In the genomic region with DNA sequence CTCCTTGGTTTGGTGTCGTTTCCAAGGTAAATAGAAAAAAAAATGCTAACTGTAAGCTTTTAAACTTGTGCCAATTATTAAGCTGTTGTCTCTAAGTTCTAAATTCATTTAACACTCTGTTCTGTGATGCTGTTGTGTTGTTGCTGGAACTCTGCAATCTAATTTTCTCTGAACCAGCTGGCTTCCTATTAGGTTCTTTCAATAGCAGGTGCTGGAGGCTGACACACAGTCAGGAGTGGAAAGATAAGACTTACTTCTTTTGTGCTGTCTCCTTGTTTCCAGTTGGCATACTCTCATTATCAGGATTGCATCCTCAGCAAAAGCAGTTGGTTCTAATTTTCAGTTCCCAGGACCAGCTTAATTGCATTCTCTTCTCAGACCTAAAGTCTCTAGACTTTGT, we compare ENCODE assay signal across 24 cellular contexts.
"Had no signal": no experiment of that assay in that cellular context is flagged by ENCODE, and none has a peak within 500 bp of the region (broad histone marks: within the 10 kb centered on the region; RNA-seq: fewer than 3 reads in every experiment).

No MANE protein-coding gene starts in this region.

- H3K36me3 ChIP-seq: esophagus squamous epithelium, gastrocnemius medialis, left ventricle myocardium inferior, right lobe of liver, transverse colon had no signal

- H3K27me3 Mint-ChIP-seq: activated CD4-positive, alpha-beta memory T cell treated with anti-CD3 and anti-CD28 coated beads, Interleukin-2, amount 10 ng/mL, durations not matched to agents 7 days and 5 days; activated naive CD8-positive, alpha-beta T cell treated with anti-CD3 and anti-CD28 coated beads, Interleukin-2, amount 10 ng/mL, durations not matched to agents 7 days and 5 days; natural killer cell treated with Interleukin-12 subunit alpha and Interleukin-12 subunit beta and Interleukin-15 and Interleukin-18, amount 100 ng/mL, for 72 hours; stimulated activated memory B cell treated with anti-CD40 and anti-IgM and Interleukin-4, amounts not matched to agents 10 μg/mL and 1 μg/mL and 100 μg/mL, for 72 hours had no signal

- H3K4me2 ChIP-seq: smooth muscle cell had no signal

- ATAC-seq: activated T-cell treated with anti-CD3 and anti-CD28 coated beads, Interleukin-2, amount 50 U/mL, for 72 hours; gastrocnemius medialis; natural killer cell treated with Interleukin-12 subunit alpha and Interleukin-12 subunit beta and Interleukin-15 and Interleukin-18, amount 100 ng/mL, for 72 hours; right lobe of liver; stimulated activated memory B cell treated with anti-CD40 and anti-IgM and Interleukin-4, amounts not matched to agents 10 μg/mL and 1 μg/mL and 100 μg/mL, for 72 hours had no signal

- H3K27ac Mint-ChIP-seq: activated CD4-positive, alpha-beta memory T cell treated with anti-CD3 and anti-CD28 coated beads, Interleukin-2, amount 10 ng/mL, durations not matched to agents 7 days and 5 days; activated naive CD4-positive, alpha-beta T cell treated with anti-CD3 and anti-CD28 coated beads for 36 hours; activated naive CD8-positive, alpha-beta T cell treated with anti-CD3 and anti-CD28 coated beads, Interleukin-2, amount 10 ng/mL, durations not matched to agents 7 days and 5 days; activated T-cell treated with anti-CD3 and anti-CD28 coated beads, Interleukin-2, amount 50 U/mL, for 72 hours; endodermal cell; natural killer cell treated with Interleukin-12 subunit alpha and Interleukin-12 subunit beta and Interleukin-15 and Interleukin-18, amount 100 ng/mL, for 72 hours; stimulated activated memory B cell treated with anti-CD40 and anti-IgM and Interleukin-4, amounts not matched to agents 10 μg/mL and 1 μg/mL and 100 μg/mL, for 72 hours had no signal

- H3K4me1 ChIP-seq: esophagus squamous epithelium, gastrocnemius medialis, left ventricle myocardium inferior, right lobe of liver, transverse colon had no signal

- H3K4me3 Mint-ChIP-seq: activated CD4-positive, alpha-beta memory T cell treated with anti-CD3 and anti-CD28 coated beads, Interleukin-2, amount 10 ng/mL, durations not matched to agents 7 days and 5 days; activated naive CD4-positive, alpha-beta T cell treated with anti-CD3 and anti-CD28 coated beads for 36 hours; activated naive CD8-positive, alpha-beta T cell treated with anti-CD3 and anti-CD28 coated beads, Interleukin-2, amount 10 ng/mL, durations not matched to agents 7 days and 5 days; activated T-cell treated with anti-CD3 and anti-CD28 coated beads, Interleukin-2, amount 50 U/mL, for 72 hours; endodermal cell; natural killer cell treated with Interleukin-12 subunit alpha and Interleukin-12 subunit beta and Interleukin-15 and Interleukin-18, amount 100 ng/mL, for 72 hours; stimulated activated memory B cell treated with anti-CD40 and anti-IgM and Interleukin-4, amounts not matched to agents 10 μg/mL and 1 μg/mL and 100 μg/mL, for 72 hours had no signal

- DNase-seq: activated CD4-positive, alpha-beta memory T cell treated with anti-CD3 and anti-CD28 coated beads, Interleukin-2, amount 10 ng/mL, durations not matched to agents 7 days and 5 days; activated CD4-positive, alpha-beta T cell treated with anti-CD3 and anti-CD28 coated beads for 48 hours; activated effector memory CD4-positive, alpha-beta T cell treated with Interleukin-2 at 50 U/mL for 16 hours; activated naive CD4-positive, alpha-beta T cell treated with anti-CD3 and anti-CD28 coated beads for 36 hours; activated naive CD8-positive, alpha-beta T cell treated with anti-CD3 and anti-CD28 coated beads, Interleukin-2, amount 10 ng/mL, durations not matched to agents 7 days and 5 days; activated T-cell treated with anti-CD3 and anti-CD28 coated beads, Interleukin-2, amount 50 U/mL, for 72 hours; amniotic stem cell; cortex of kidney; endodermal cell; esophagus squamous epithelium; gastrocnemius medialis; head of caudate nucleus; hypothalamus; left ventricle myocardium inferior; mammary epithelial cell; midbrain; nucleus accumbens; right lobe of liver; stimulated activated CD4-positive, alpha-beta T cell treated with anti-CD3 and anti-CD28 coated beads, Interleukin-15, amount 100 ng/mL, for 24 hours; T1000; transverse colon had no signal

- H3K36me3 Mint-ChIP-seq: activated naive CD8-positive, alpha-beta T cell treated with anti-CD3 and anti-CD28 coated beads, Interleukin-2, amount 10 ng/mL, durations not matched to agents 7 days and 5 days; stimulated activated memory B cell treated with anti-CD40 and anti-IgM and Interleukin-4, amounts not matched to agents 10 μg/mL and 1 μg/mL and 100 μg/mL, for 72 hours had no signal

- H3K27me3 ChIP-seq: esophagus squamous epithelium, gastrocnemius medialis, right lobe of liver, transverse colon had no signal

- H3K4me1 Mint-ChIP-seq: activated CD4-positive, alpha-beta memory T cell treated with anti-CD3 and anti-CD28 coated beads, Interleukin-2, amount 10 ng/mL, durations not matched to agents 7 days and 5 days; activated naive CD8-positive, alpha-beta T cell treated with anti-CD3 and anti-CD28 coated beads, Interleukin-2, amount 10 ng/mL, durations not matched to agents 7 days and 5 days; stimulated activated memory B cell treated with anti-CD40 and anti-IgM and Interleukin-4, amounts not matched to agents 10 μg/mL and 1 μg/mL and 100 μg/mL, for 72 hours had no signal

- H3K4me3 ChIP-seq: esophagus squamous epithelium, gastrocnemius medialis, left ventricle myocardium inferior, right lobe of liver, smooth muscle cell, transverse colon had no signal

- H3K27ac ChIP-seq: esophagus squamous epithelium, gastrocnemius medialis, left ventricle myocardium inferior, right lobe of liver, transverse colon had no signal

- H3K9me3 ChIP-seq: gastrocnemius medialis, right lobe of liver, transverse colon had no signal
